8 cellular contexts compared by ENCODE assay signal in the genomic region with DNA sequence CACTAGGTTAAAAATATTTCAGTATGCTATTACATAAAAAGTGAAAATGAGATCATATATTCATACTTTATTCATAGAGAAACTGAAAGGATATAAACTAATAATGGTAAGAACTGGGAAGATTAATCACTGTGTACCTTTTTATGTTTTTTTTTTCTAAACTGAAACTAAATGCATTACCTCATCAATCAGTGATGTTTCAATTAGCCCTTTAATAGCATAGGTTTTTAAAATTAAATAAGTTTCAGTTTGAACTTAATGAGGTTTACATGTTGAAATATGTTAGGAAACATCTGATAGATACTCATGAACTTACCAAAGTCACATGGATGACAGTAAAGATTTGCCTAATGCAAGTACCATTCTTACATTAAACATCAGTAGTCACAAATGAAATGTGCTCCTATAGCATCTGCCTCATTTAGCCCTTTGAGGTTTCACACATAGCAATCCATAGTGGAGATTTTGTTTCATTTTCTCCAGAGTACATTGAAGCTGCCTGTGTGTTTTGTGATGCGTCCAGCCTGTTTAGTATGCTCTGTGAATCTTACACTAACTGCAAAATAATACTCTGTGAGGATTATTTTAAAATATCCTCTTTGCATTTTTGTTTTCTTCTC. TPM values are rescaled to one million over a fixed set of nuclear protein-coding genes. Genes with fewer than 3 reads are reported as not detected.
DNase-seq lines count a peak whose midpoint lies in the region; ATAC-seq and FAIRE-seq lines count a peak whose summit lies in the region.

No MANE protein-coding gene starts in this region.

- H3K9me3 ChIP-seq in small intestine (ENCODE audit: control insufficient read depth, low read depth) = no peaks in the 10 kb centered on the region

- DNase-seq in NCI-H2107 treated with DMSO at 0.1 percent for 48 hours (lab: John Stamatoyannopoulos, UW; ENCODE audit: unreplicated experiment) (peak; percentile 32), NCI-H2107 (lab: John Stamatoyannopoulos, UW) (no peak), caudate nucleus (lab: John Stamatoyannopoulos, UW) (no peak), small intestine (no peak), HK-2 (ENCODE audit: unreplicated experiment) (no peak)
- DNase-seq in stimulated activated CD4-positive, alpha-beta T cell treated with anti-CD3 and anti-CD28 coated beads, Interleukin-2, amount 100 ng/mL, for 24 hours = no peak
- DNase-seq in activated CD4-positive, alpha-beta T cell treated with anti-CD3 and anti-CD28 coated beads, Interleukin-2, amount 50 U/mL, for 48 hours = no peak

- ATAC-seq in HG03175 (IDR thresholded peaks at IDR 0.05; ENCODE audit: unreplicated experiment) = peak; percentile 54

- H3K27me3 ChIP-seq in small intestine (ENCODE audit: control insufficient read depth in 2 of 2, insufficient read depth in 2 of 2, low read length in 2 of 2) = no peaks in the 10 kb centered on the region

- WGBS in small intestine, 3 donors = 59 to 85% (median 77%) methylated on average over 1 of the region's 1 CpG

- H3K27ac ChIP-seq in caudate nucleus (ENCODE audit: low read depth, low read length) = peak overlapping the region; percentile 84
- peak overlapping the region; percentile 11 to 60 for H3K27ac ChIP-seq in small intestine (ENCODE audit: low read depth in 1 of 2, low read length in 1 of 2)

- no peak for FAIRE-seq in small intestine (lab: Jason Lieb, UNC)

- H3K4me3 ChIP-seq in small intestine (ENCODE audit: low read depth in 1 of 2, low read length in 2 of 2) = no peak overlapping the region

- peaks cover 1 to 19% of the 10 kb centered on the region in 2 donors for H3K4me1 ChIP-seq in small intestine (ENCODE audit: control insufficient read depth in 2 of 2, insufficient read depth in 1 of 2, low read depth in 1 of 2, low read length in 1 of 2)

- H3K36me3 ChIP-seq in small intestine (ENCODE audit: control insufficient read depth in 2 of 2, insufficient read depth in 2 of 2, low read length in 2 of 2) = no peaks in the 10 kb centered on the region

RNA-seq across cellular contexts. Expression of a gene that starts 8.9 kb away (rescaled TPM):
- 10 to 100 TPM in 1 of 3 donors, 1 to 10 TPM in 2; 6.2 to 14.9 (median 7.6) TPM for polyA plus RNA-seq in small intestine
